In genomic region chr4:75723117-75723801, GRCh38 we compare ENCODE assay signal across 8 cellular contexts. TPM values are rescaled to one million over a fixed set of nuclear protein-coding genes. Genes with fewer than 3 reads are reported as not detected.
DNase-seq lines count a peak whose midpoint lies in the region; ATAC-seq, FAIRE-seq and TF ChIP-seq lines count a peak whose summit lies in the region.

No MANE protein-coding gene starts in this region.

- ATAC-seq in pancreas: peak in 3 of 4 donors; percentile 1 to 5 (median 5)

- peaks cover 21% of the 10 kb centered on the region for H4K20me1 ChIP-seq in SK-N-SH (ENCODE audit: insufficient read depth)
- H4K20me1 ChIP-seq in fibroblast of lung (ENCODE audit: control insufficient read depth, extremely low read depth, insufficient read depth, low read length): no peaks in the 10 kb centered on the region

- peak overlapping the region; percentile 82 for H2AFZ ChIP-seq in SK-N-SH (ENCODE audit: low read depth)
- H2AFZ ChIP-seq in fibroblast of lung (ENCODE audit: low read length): no peak overlapping the region

- H3K4me3 ChIP-seq in cardiac muscle cell (peak overlapping the region; percentile 95), SK-N-SH (ENCODE audit: low read depth in 2 of 2, low read length in 1 of 2) (peak overlapping the region; percentile 71 to 94), fibroblast of lung (replicated peaks in 1 of 4; ENCODE audit: control extremely low read depth in 1 of 4, insufficient read depth in 1 of 4, low read depth in 3 of 4, low read length in 4 of 4) (peak overlapping the region; percentile 52 to 92 (median 82)), pancreas (peak overlapping the region; percentile 2 to 83 (median 72))

- peak in 1 of 2 experiments; percentile 28; a peak in 1 of 4 replicates for TF ChIP-seq EP300 in SK-N-SH (IDR thresholded peaks at IDR 0.05; ENCODE audit: borderline replicate concordance in 1 of 2, low read depth in 1 of 2, low read length in 1 of 2)

- CTCF ChIA-PET in SK-N-SH (lab: Yijun Ruan, JAX): interaction anchor here (0.5 to 4.1 kb wide), 32 partner anchors 8 to 210 kb away, joined by 3 to 45 read pairs (median 4); partner anchors contain the start of gene CDKL2

- H3K27ac ChIP-seq in cardiac muscle cell: peak overlapping the region; percentile 98
- peak overlapping the region; percentile 94 to 97; a peak in 3 of 4 replicates for H3K27ac ChIP-seq in SK-N-SH (ENCODE audit: low read depth in 2 of 2, low read length in 1 of 2)
- peak overlapping the region; percentile 71 for H3K27ac ChIP-seq in fibroblast of lung (ENCODE audit: insufficient read depth, low read length)
- peak overlapping the region in 3 of 4 donors; percentile 95 to 98 (median 96) for H3K27ac ChIP-seq in pancreas

- H3K4me1 ChIP-seq in cardiac muscle cell (ENCODE audit: low read depth) (peaks cover 27% of the 10 kb centered on the region), SK-N-SH (ENCODE audit: control insufficient read depth in 1 of 2, insufficient read depth in 2 of 2, low read depth in 1 of 2, low read length in 1 of 2) (peaks cover 13 to 23% of the 10 kb centered on the region in 2 experiments; a peak in 3 of 4 replicates), fibroblast of lung (ENCODE audit: control insufficient read depth, extremely low read depth, insufficient read depth, low read length) (peaks cover 3% of the 10 kb centered on the region), pancreas (peaks cover 8 to 18% (median 15%) of the 10 kb centered on the region in 3 donors)

- H3K79me2 ChIP-seq in SK-N-SH (ENCODE audit: insufficient read depth): peaks cover 55% of the 10 kb centered on the region
- H3K79me2 ChIP-seq in fibroblast of lung (ENCODE audit: control insufficient read depth, insufficient read depth, low read length): peaks cover 40% of the 10 kb centered on the region

- 0% methylated on average over 3 of the region's 3 CpGs for WGBS in SK-N-SH (ENCODE audit: low lambda C conversion rate)
- WGBS in pancreas, 2 donors: 1 to 5% methylated on average over 3 of the region's 3 CpGs

- H3K36me3 ChIP-seq in cardiac muscle cell (peaks cover 4% of the 10 kb centered on the region), SK-N-SH (replicated peaks in 1 of 2; ENCODE audit: control insufficient read depth in 1 of 2, insufficient read depth in 2 of 2, low read length in 1 of 2) (no peaks in the 10 kb centered on the region), fibroblast of lung (ENCODE audit: control insufficient read depth, insufficient read depth, low read length) (no peaks in the 10 kb centered on the region), pancreas (no peaks in the 10 kb centered on the region)

- no peak for TF ChIP-seq RAD21 in SK-N-SH (IDR thresholded peaks at IDR 0.05; ENCODE audit: low read length)

- intact Hi-C loops in cardiac septum (cut with DNase I) (loop anchor here (10.0 kb wide), 1 partner anchor 208 kb away; the partner anchor contains the start of genes RCHY1 and THAP6), pancreas (cut with DNase I) (loop anchor here in 1 of 3 donors (10.0 kb wide), 1 partner anchor 48 kb away; the partner anchor contains the start of gene G3BP2)

- no peaks in the 10 kb centered on the region for H3K9me2 ChIP-seq in SK-N-SH

- H3F3A ChIP-seq in SK-N-SH (replicated peaks; ENCODE audit: insufficient read depth): peaks cover 10% of the 10 kb centered on the region

- H3K4me2 ChIP-seq in SK-N-SH (peak overlapping the region; percentile 66), fibroblast of lung (ENCODE audit: extremely low read depth, insufficient read depth, low read length) (peak overlapping the region; percentile 78)

- no peak for FAIRE-seq in pancreas (lab: Jason Lieb, UNC)
- no peak for FAIRE-seq in RCC 7860 (lab: Jason Lieb, UNC)

- H3K9ac ChIP-seq in SK-N-SH (peak overlapping the region; percentile 96; the same call in 1 of the 2 replicates), fibroblast of lung (ENCODE audit: insufficient read depth, low read length) (no peak overlapping the region)

- H3K9me3 ChIP-seq in cardiac muscle cell (ENCODE audit: low read depth) (no peaks in the 10 kb centered on the region), SK-N-SH (no peaks in the 10 kb centered on the region), fibroblast of lung (ENCODE audit: control insufficient read depth, insufficient read depth, low read depth, low read length) (no peaks in the 10 kb centered on the region), pancreas (no peaks in the 10 kb centered on the region)

- TF ChIP-seq CTCF in cardiac muscle cell (IDR thresholded peaks at IDR 0.05; ENCODE audit: low read depth, low read length) (no peak), SK-N-SH (IDR thresholded peaks at IDR 0.05) (no peak), fibroblast of lung (conservative IDR thresholded peaks at IDR 0.05 in 1 of 2, IDR thresholded peaks at IDR 0.05 in 1 of 2; ENCODE audit: low read depth in 1 of 2, low read length in 2 of 2) (no peak), pancreas (IDR thresholded peaks at IDR 0.05) (no peak)

- POLR2A ChIA-PET in SK-N-SH (lab: Yijun Ruan, JAX): interaction anchor here (0.9 to 3.5 kb wide), 2 partner anchors 50 to 179 kb away, joined by 3 to 24 read pairs; partner anchors contain the start of gene G3BP2

- DNase-seq in cardiac muscle cell (ENCODE audit: low read depth in 1 of 2, low spot score in 1 of 2) (no peak), cardiac septum (ENCODE audit: low spot score) (no peak), SK-N-SH (peak; percentile 32), fibroblast of lung (ENCODE audit: low read depth in 2 of 2) (peak in 1 of 2 donors; percentile 72), pancreas (no peak), NCI-H1436 treated with DMSO at 0.1 percent for 48 hours (lab: John Stamatoyannopoulos, UW) (no peak), RCC 7860 (ENCODE audit: low spot score) (no peak)
- DNase-seq in activated effector memory CD4-positive, alpha-beta T cell treated with anti-CD3 and anti-CD28 coated beads, Interleukin-2, amount 50 U/mL, for 16 hours: no peak

- H3K27me3 ChIP-seq in cardiac muscle cell: no peaks in the 10 kb centered on the region
- H3K27me3 ChIP-seq in SK-N-SH (ENCODE audit: insufficient read depth): no peaks in the 10 kb centered on the region
- H3K27me3 ChIP-seq in fibroblast of lung (ENCODE audit: control insufficient read depth, insufficient read depth, low read length): no peaks in the 10 kb centered on the region
- no peaks in the 10 kb centered on the region for H3K27me3 ChIP-seq in pancreas

TF ChIP-seq in SK-N-SH, 30 proteins besides CTCF, POLR2A, EP300 and RAD21:
- no peak for TF ChIP-seq FOSL2 (IDR thresholded peaks at IDR 0.05; ENCODE audit: borderline replicate concordance, low read depth)
- TF ChIP-seq MXI1 (IDR thresholded peaks at IDR 0.05; ENCODE audit: low read depth, low read length): no peak
- no peak for TF ChIP-seq NFIC (IDR thresholded peaks at IDR 0.05; ENCODE audit: borderline replicate concordance)
- 0 out of 2 replicates have a peak, but pooled peaks have one; percentile 4 for TF ChIP-seq RCOR1 (IDR thresholded peaks at IDR 0.05; ENCODE audit: low read length)
- no peak for TF ChIP-seq PBX3 (IDR thresholded peaks at IDR 0.05)

RNA-seq across cellular contexts. Expression of gene USO1, which starts 1.1 kb away (rescaled TPM):
- total RNA-seq in cardiac muscle cell (45.1 and 47.9 TPM in 2 replicates), cardiac septum (70.5 TPM), fibroblast of lung (101 and 123 TPM in 2 replicates), pancreas (10 to 100 TPM; 40.1 to 58.2 (median 55.6) TPM)
- polyA plus RNA-seq in cardiac muscle cell (46.6 and 50.5 TPM in 2 replicates), SK-N-SH (2012; rRNA removed) (25.6 and 38.8 TPM in 2 replicates), fibroblast of lung (83.5 and 130 TPM in 2 replicates), pancreas (10 to 100 TPM; 31.2 to 40.2 TPM)
- 41.4 and 46.9 TPM in 2 replicates for polyA plus RNA-seq in SK-N-SH (2012; cell fraction: cytosol; rRNA removed)
- 13.3 and 32.7 TPM in 2 replicates for polyA plus RNA-seq in SK-N-SH (2012; cell fraction: nucleus; rRNA removed)
- 56.4 and 82.8 TPM in 2 replicates for polyA plus RNA-seq in fibroblast of lung (2012)
- 24.2 and 27.1 TPM in 2 replicates for polyA minus RNA-seq in fibroblast of lung (ENCODE audit: low replicate concordance)

RNA-seq across cellular contexts. Expression of gene G3BP2, which starts 50.0 kb away (rescaled TPM):
- total RNA-seq in cardiac muscle cell: 203 and 210 TPM in 2 replicates
- 181 and 194 TPM in 2 replicates for polyA plus RNA-seq in cardiac muscle cell
- total RNA-seq in cardiac septum: 78.3 TPM
- 35.9 and 50.1 TPM in 2 replicates for polyA plus RNA-seq in SK-N-SH (2012; rRNA removed)
- polyA plus RNA-seq in SK-N-SH (2012; cell fraction: cytosol; rRNA removed): 61.6 and 66.2 TPM in 2 replicates
- polyA plus RNA-seq in SK-N-SH (2012; cell fraction: nucleus; rRNA removed): 16.0 and 32.9 TPM in 2 replicates
- 140 and 143 TPM in 2 replicates for total RNA-seq in fibroblast of lung
- polyA plus RNA-seq in fibroblast of lung: 124 and 143 TPM in 2 replicates
- 85.9 and 98.8 TPM in 2 replicates for polyA plus RNA-seq in fibroblast of lung (2012)
- 10.6 and 12.2 TPM in 2 replicates for polyA minus RNA-seq in fibroblast of lung (ENCODE audit: low replicate concordance)
- total RNA-seq in pancreas: 10 to 100 TPM; 27.9 to 51.0 (median 42.4) TPM
- polyA plus RNA-seq in pancreas: 10 to 100 TPM in 1 of 2 donors, 1 to 10 TPM in 1; 7.8 to 34.1 TPM
